1 cellular context compared by ENCODE assay signal in the genomic region with DNA sequence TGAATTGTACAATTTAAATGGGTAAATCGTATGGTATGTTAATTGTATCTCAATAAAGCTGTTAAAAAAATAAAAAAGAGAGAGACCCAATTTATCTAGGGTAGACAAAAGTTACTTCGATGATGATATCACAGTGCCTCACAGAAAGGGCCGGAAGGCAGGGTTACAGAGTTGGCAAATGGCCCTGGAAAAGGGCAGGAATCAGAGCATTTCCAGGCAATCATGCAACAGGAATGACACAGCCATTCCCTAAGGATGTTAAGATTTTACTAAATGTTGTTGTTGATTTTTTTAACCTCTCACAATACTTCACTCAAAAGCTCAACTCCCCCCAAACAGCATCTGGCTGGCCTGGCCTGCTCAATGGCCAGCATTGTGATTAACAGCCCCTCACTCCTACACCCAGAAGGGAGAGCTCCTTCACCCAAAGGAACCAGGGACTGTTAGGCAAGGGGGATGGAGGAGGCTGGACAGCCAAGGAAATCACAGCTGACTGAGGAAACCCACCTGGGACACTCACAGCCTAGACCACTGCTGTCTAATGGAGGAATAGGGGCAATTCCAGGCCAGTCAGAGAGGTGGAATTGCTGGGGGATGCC.
TF ChIP-seq lines count a peak whose summit lies in the region.

No MANE protein-coding gene starts in this region.

TF ChIP-seq in endothelial cell of umbilical vein, 7 proteins besides CTCF, POLR2A, EP300 and RAD21:
- TF ChIP-seq FOS (IDR thresholded peaks at IDR 0.05; ENCODE audit: borderline replicate concordance, insufficient read depth, low read length) (peak; percentile 87), GATA2 (IDR thresholded peaks at IDR 0.05; ENCODE audit: insufficient read depth, insufficient read length, low read depth, low read length) (peak; percentile 90), EZH2 (IDR thresholded peaks at IDR 0.05; ENCODE audit: borderline replicate concordance, low read depth, low read length, severe bottlenecking) (no peak), JUN (IDR thresholded peaks at IDR 0.05; ENCODE audit: borderline replicate concordance, insufficient read depth, insufficient read length, low read depth) (peak; percentile 52), MYC (IDR thresholded peaks at IDR 0.05; ENCODE audit: low read depth, low read length) (peak; percentile 8), POLR2AphosphoS5 (IDR thresholded peaks at IDR 0.05; ENCODE audit: insufficient read depth, low read depth, low read length) (peak; percentile 94)
- TF ChIP-seq, protein P1, sequence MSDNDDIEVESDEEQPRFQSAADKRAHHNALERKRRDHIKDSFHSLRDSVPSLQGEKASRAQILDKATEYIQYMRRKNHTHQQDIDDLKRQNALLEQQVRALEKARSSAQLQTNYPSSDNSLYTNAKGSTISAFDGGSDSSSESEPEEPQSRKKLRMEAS (IDR thresholded peaks at IDR 0.05; ENCODE audit: insufficient read depth, insufficient read length): no peak
